Comparison of ENCODE assay signal across 11 cellular contexts in genomic region chrX:16839224-16839851, GRCh38. TPM values are rescaled to one million over a fixed set of nuclear protein-coding genes. Genes with fewer than 3 reads are reported as not detected.
DNase-seq lines count a peak whose midpoint lies in the region; ATAC-seq and TF ChIP-seq lines count a peak whose summit lies in the region.
"Had no signal": no experiment of that assay in that cellular context is flagged by ENCODE, and none has a peak within 500 bp of the region (broad histone marks: within the 10 kb centered on the region; RNA-seq: fewer than 3 reads in every experiment).

No MANE protein-coding gene starts in this region.

- POLR2A ChIA-PET in activated CD4-positive, alpha-beta memory T cell treated with anti-CD3 and anti-CD28 coated beads for 36 hours (lab: Charles Lee) = interaction anchor here (1.1 kb wide), 1 partner anchor 18 kb away, joined by 3 read pairs; no protein-coding TSS in a partner anchor
- POLR2A ChIA-PET in activated CD4-positive, alpha-beta memory T cell treated with anti-CD3 and anti-CD28 coated beads, Interleukin-2, amount 10 ng/mL, durations not matched to agents 7 days and 5 days (lab: Charles Lee) = no interaction called here

- H3K27me3 ChIP-seq in fibroblast of lung (ENCODE audit: control insufficient read depth, insufficient read depth, low read length) = no peaks in the 10 kb centered on the region
- H3K27me3 ChIP-seq in skeletal muscle satellite cell (ENCODE audit: control insufficient read depth, insufficient read depth, low read length) = no peaks in the 10 kb centered on the region
- H3K27me3 ChIP-seq in upper lobe of left lung = no peaks in the 10 kb centered on the region

- no peaks in the 10 kb centered on the region for H3K9me3 Mint-ChIP-seq in activated CD4-positive, alpha-beta memory T cell treated with anti-CD3 and anti-CD28 coated beads for 36 hours
- no peaks in the 10 kb centered on the region for H3K9me3 Mint-ChIP-seq in activated CD4-positive, alpha-beta memory T cell treated with anti-CD3 and anti-CD28 coated beads, Interleukin-2, amount 10 ng/mL, durations not matched to agents 7 days and 5 days

- H3K27me3 Mint-ChIP-seq in activated CD4-positive, alpha-beta memory T cell treated with anti-CD3 and anti-CD28 coated beads for 36 hours = no peaks in the 10 kb centered on the region
- H3K27me3 Mint-ChIP-seq in activated CD4-positive, alpha-beta memory T cell treated with anti-CD3 and anti-CD28 coated beads, Interleukin-2, amount 10 ng/mL, durations not matched to agents 7 days and 5 days = no peaks in the 10 kb centered on the region

- H3K4me1 ChIP-seq in fibroblast of lung (ENCODE audit: control insufficient read depth, extremely low read depth, insufficient read depth, low read length) = peaks cover 10% of the 10 kb centered on the region
- H3K4me1 ChIP-seq in skeletal muscle satellite cell (ENCODE audit: control insufficient read depth, insufficient read depth, low read length) = peaks cover 42% of the 10 kb centered on the region
- no peaks in the 10 kb centered on the region for H3K4me1 ChIP-seq in upper lobe of left lung

- DNase-seq in activated CD4-positive, alpha-beta memory T cell treated with anti-CD3 and anti-CD28 coated beads for 36 hours = no peak
- DNase-seq in activated CD4-positive, alpha-beta memory T cell treated with anti-CD3 and anti-CD28 coated beads, Interleukin-2, amount 10 ng/mL, durations not matched to agents 7 days and 5 days = no peak
- DNase-seq in SK-N-MC (ENCODE audit: low read depth, low spot score) = no peak
- peak in 1 of 2 donors; percentile 39 for DNase-seq in fibroblast of lung (ENCODE audit: low read depth in 2 of 2)
- DNase-seq in upper lobe of left lung = no peak
- DNase-seq in GM20000 (ENCODE audit: low spot score) = no peak
- no peak for DNase-seq in mucosa of gallbladder (ENCODE audit: low spot score)
- DNase-seq: NCI-H1105 treated with DMSO at 0.1 percent for 48 hours; NCI-H526; stimulated activated CD4-positive, alpha-beta T cell treated with anti-CD3 and anti-CD28 coated beads, Interleukin-4, amount 100 ng/mL, for 1 hour had no signal

- no peak for TF ChIP-seq CTCF in fibroblast of lung (conservative IDR thresholded peaks at IDR 0.05 in 1 of 2, IDR thresholded peaks at IDR 0.05 in 1 of 2; ENCODE audit: low read depth in 1 of 2, low read length in 2 of 2)
- TF ChIP-seq CTCF in upper lobe of left lung (IDR thresholded peaks at IDR 0.05) = no peak
- no peak for TF ChIP-seq CTCF in GM20000 (IDR thresholded peaks at IDR 0.05; ENCODE audit: extremely low read depth, missing control alignments)

- H3K79me2 ChIP-seq in fibroblast of lung (ENCODE audit: control insufficient read depth, insufficient read depth, low read length) = no peaks in the 10 kb centered on the region

- H3K36me3 Mint-ChIP-seq in activated CD4-positive, alpha-beta memory T cell treated with anti-CD3 and anti-CD28 coated beads for 36 hours = peaks cover 11% of the 10 kb centered on the region
- H3K36me3 Mint-ChIP-seq in activated CD4-positive, alpha-beta memory T cell treated with anti-CD3 and anti-CD28 coated beads, Interleukin-2, amount 10 ng/mL, durations not matched to agents 7 days and 5 days (ENCODE audit: low read depth) = peaks cover 28% of the 10 kb centered on the region

- no peak overlapping the region for H3K4me2 ChIP-seq in fibroblast of lung (ENCODE audit: extremely low read depth, insufficient read depth, low read length)
- H3K4me2 ChIP-seq in skeletal muscle satellite cell (ENCODE audit: low read length) = no peak overlapping the region

- H3K9ac ChIP-seq in SK-N-MC (ENCODE audit: insufficient read length) = no peak overlapping the region
- H3K9ac ChIP-seq in fibroblast of lung (ENCODE audit: insufficient read depth, low read length) = no peak overlapping the region
- no peak overlapping the region for H3K9ac ChIP-seq in skeletal muscle satellite cell (ENCODE audit: low read depth, low read length)

- intact Hi-C loops in activated CD4-positive, alpha-beta memory T cell treated with anti-CD3 and anti-CD28 coated beads for 36 hours (cut with micrococcal nuclease) = no loop called here

- H4K20me1 ChIP-seq in fibroblast of lung (ENCODE audit: control insufficient read depth, extremely low read depth, insufficient read depth, low read length) = no peaks in the 10 kb centered on the region

- peak overlapping the region; percentile 67 for H3K27ac Mint-ChIP-seq in activated CD4-positive, alpha-beta memory T cell treated with anti-CD3 and anti-CD28 coated beads for 36 hours
- no peak overlapping the region for H3K27ac Mint-ChIP-seq in activated CD4-positive, alpha-beta memory T cell treated with anti-CD3 and anti-CD28 coated beads, Interleukin-2, amount 10 ng/mL, durations not matched to agents 7 days and 5 days

- H3K36me3 ChIP-seq in SK-N-MC (ENCODE audit: insufficient read depth, low read length) (peaks cover 62% of the 10 kb centered on the region), fibroblast of lung (ENCODE audit: control insufficient read depth, insufficient read depth, low read length) (peaks cover 12% of the 10 kb centered on the region), skeletal muscle satellite cell (ENCODE audit: insufficient read depth, low read length) (peaks cover 61% of the 10 kb centered on the region), upper lobe of left lung (peaks cover 0 to 84% (median 21%) of the 10 kb centered on the region in 4 donors)

- peaks cover 19% of the 10 kb centered on the region for H3K4me1 Mint-ChIP-seq in activated CD4-positive, alpha-beta memory T cell treated with anti-CD3 and anti-CD28 coated beads for 36 hours (ENCODE audit: low read depth)
- H3K4me1 Mint-ChIP-seq in activated CD4-positive, alpha-beta memory T cell treated with anti-CD3 and anti-CD28 coated beads, Interleukin-2, amount 10 ng/mL, durations not matched to agents 7 days and 5 days = peaks cover 2% of the 10 kb centered on the region

- H3K4me3 ChIP-seq in SK-N-MC (no peak overlapping the region), fibroblast of lung (replicated peaks in 1 of 4; ENCODE audit: control extremely low read depth in 1 of 4, insufficient read depth in 1 of 4, low read depth in 3 of 4, low read length in 4 of 4) (no peak overlapping the region), skeletal muscle satellite cell (ENCODE audit: low read length) (peak overlapping the region; percentile 5), upper lobe of left lung (no peak overlapping the region)

- TF ChIP-seq EP300 in upper lobe of left lung (IDR thresholded peaks at IDR 0.05) = no peak

- no peak for ATAC-seq in upper lobe of left lung (ENCODE audit: low FRiP score in 2 of 2)

- CTCF ChIA-PET in activated CD4-positive, alpha-beta memory T cell treated with anti-CD3 and anti-CD28 coated beads for 36 hours (lab: Charles Lee) = interaction anchor here (0.6 to 3.1 kb wide), 2 partner anchors 13 to 53 kb away, joined by 3 to 9 read pairs; no protein-coding TSS in a partner anchor
- CTCF ChIA-PET in activated CD4-positive, alpha-beta memory T cell treated with anti-CD3 and anti-CD28 coated beads, Interleukin-2, amount 10 ng/mL, durations not matched to agents 7 days and 5 days (lab: Charles Lee) = no interaction called here

- no peak overlapping the region for H3K4me3 Mint-ChIP-seq in activated CD4-positive, alpha-beta memory T cell treated with anti-CD3 and anti-CD28 coated beads for 36 hours
- no peak overlapping the region for H3K4me3 Mint-ChIP-seq in activated CD4-positive, alpha-beta memory T cell treated with anti-CD3 and anti-CD28 coated beads, Interleukin-2, amount 10 ng/mL, durations not matched to agents 7 days and 5 days

- H3K27ac ChIP-seq in SK-N-MC = 0 out of 2 replicates have a peak overlapping the region, but pooled peaks have one; percentile 42
- peak overlapping the region; percentile 61 for H3K27ac ChIP-seq in fibroblast of lung (ENCODE audit: insufficient read depth, low read length)
- H3K27ac ChIP-seq in upper lobe of left lung = no peak overlapping the region

- no peak for TF ChIP-seq POLR2A in upper lobe of left lung (IDR thresholded peaks at IDR 0.05)

- no peaks in the 10 kb centered on the region for H3K9me3 ChIP-seq in SK-N-MC (ENCODE audit: low read depth, low read length)
- no peaks in the 10 kb centered on the region for H3K9me3 ChIP-seq in fibroblast of lung (ENCODE audit: control insufficient read depth, insufficient read depth, low read depth, low read length)
- no peaks in the 10 kb centered on the region for H3K9me3 ChIP-seq in skeletal muscle satellite cell (replicated peaks; ENCODE audit: low read length)
- no peaks in the 10 kb centered on the region for H3K9me3 ChIP-seq in upper lobe of left lung

- 68 to 86% methylated on average over 2 to 5 of the region's 5 CpGs for WGBS in upper lobe of left lung, 2 donors

- no peak overlapping the region for H2AFZ ChIP-seq in fibroblast of lung (ENCODE audit: low read length)

RNA-seq across cellular contexts. Expression of gene RBBP7, which starts 30.8 kb away (rescaled TPM):
- total RNA-seq in activated CD4-positive, alpha-beta memory T cell treated with anti-CD3 and anti-CD28 coated beads for 36 hours = 100 to 1,000 TPM; 213 to 216 TPM
- total RNA-seq in activated CD4-positive, alpha-beta memory T cell treated with anti-CD3 and anti-CD28 coated beads, Interleukin-2, amount 10 ng/mL, durations not matched to agents 7 days and 5 days = 100 to 1,000 TPM; 137 to 140 TPM
- total RNA-seq in fibroblast of lung (142 and 174 TPM in 2 replicates), upper lobe of left lung (10 to 100 TPM; 59.1 to 73.3 (median 63.7) TPM), mucosa of gallbladder (88.2 TPM)
- polyA plus RNA-seq in fibroblast of lung = 149 and 213 TPM in 2 replicates
- polyA plus RNA-seq in fibroblast of lung (2012) = 123 and 213 TPM in 2 replicates
- polyA minus RNA-seq in fibroblast of lung (ENCODE audit: low replicate concordance) = 102 and 125 TPM in 2 replicates
- total RNA-seq in skeletal muscle satellite cell (2012; rRNA removed) = 61.8 and 65.1 TPM in 2 replicates

RNA-seq across cellular contexts. Expression of gene TXLNG, which starts 53.1 kb away (rescaled TPM):
- 10 to 100 TPM; 14.2 to 15.1 TPM for total RNA-seq in activated CD4-positive, alpha-beta memory T cell treated with anti-CD3 and anti-CD28 coated beads for 36 hours
- total RNA-seq in activated CD4-positive, alpha-beta memory T cell treated with anti-CD3 and anti-CD28 coated beads, Interleukin-2, amount 10 ng/mL, durations not matched to agents 7 days and 5 days = 1 to 10 TPM; 9.4 to 9.8 TPM
- 11.6 and 18.0 TPM in 2 replicates for total RNA-seq in fibroblast of lung
- 9.0 and 17.1 TPM in 2 replicates for polyA plus RNA-seq in fibroblast of lung
- polyA plus RNA-seq in fibroblast of lung (2012) = 5.6 and 10.4 TPM in 2 replicates
- polyA minus RNA-seq in fibroblast of lung (ENCODE audit: low replicate concordance) = 1.1 and 3.9 TPM in 2 replicates
- total RNA-seq in skeletal muscle satellite cell (2012; rRNA removed) = 6.8 and 11.7 TPM in 2 replicates
- 10 to 100 TPM in 4 of 6 donors, 1 to 10 TPM in 2; 8.1 to 23.5 (median 12.6) TPM for total RNA-seq in upper lobe of left lung
- 11.6 TPM for total RNA-seq in mucosa of gallbladder

Comparison
In these comparisons a context has a peak if more than half of its experiments do, and no peak if none do; other contexts are left out.
1. H3K27ac ChIP-seq: peak in SK-N-MC (single experiment) and fibroblast of lung (single experiment); none in upper lobe of left lung (0 of 4).